ENCODE assay signal across 8 cellular contexts in genomic region chr12:18165422-18165871, GRCh38.
DNase-seq lines count a peak whose midpoint lies in the region; ATAC-seq and TF ChIP-seq lines count a peak whose summit lies in the region.

No MANE protein-coding gene starts in this region.

- in situ Hi-C loops in ACHN (cut with HindIII; ENCODE audit: low pct_ligation_motif_present, low pct_unique_long_range_greater_than_20kb, low sequenced_read_pairs) = no loop called here

- no peaks in the 10 kb centered on the region for H3K36me3 Mint-ChIP-seq in mesothelial cell of epicardium

- H3K27ac ChIP-seq in epithelial cell of prostate (no peak overlapping the region), suprapubic skin (no peak overlapping the region)

- DNase-seq in ACHN (peak; percentile 83), NCI-H345 treated with DMSO at 0.1 percent for 48 hours (lab: John Stamatoyannopoulos, UW; ENCODE audit: unreplicated experiment) (peak; percentile 29), epithelial cell of prostate (ENCODE audit: low read depth, low spot score) (peak; percentile 50), suprapubic skin (ENCODE audit: low spot score in 2 of 2) (no peak), mesothelial cell of epicardium (ENCODE audit: low spot score in 2 of 2, unreplicated experiment in 2 of 2) (no peak)
- no peak for DNase-seq in activated effector memory CD4-positive, alpha-beta T cell treated with Interleukin-2 at 50 U/mL for 16 hours

- no peaks in the 10 kb centered on the region for H3K9me3 Mint-ChIP-seq in mesothelial cell of epicardium

- no peaks in the 10 kb centered on the region for H3K4me1 Mint-ChIP-seq in mesothelial cell of epicardium

- no peaks in the 10 kb centered on the region for H3K27me3 Mint-ChIP-seq in mesothelial cell of epicardium (ENCODE audit: low read depth)

- ATAC-seq in GM18511 (IDR thresholded peaks at IDR 0.05; ENCODE audit: unreplicated experiment) (peak; percentile 99), HG02885 (IDR thresholded peaks at IDR 0.05; ENCODE audit: poor library complexity, unreplicated experiment) (peak; percentile 98)

- no peak for TF ChIP-seq EP300 in suprapubic skin (IDR thresholded peaks at IDR 0.05)

- 12% methylated on average over 2 of the region's 2 CpGs for WGBS in suprapubic skin

- H3K4me3 ChIP-seq in suprapubic skin = peak overlapping the region; percentile 3

- TF ChIP-seq CTCF in suprapubic skin (IDR thresholded peaks at IDR 0.05) = no peak
- no peak for TF ChIP-seq CTCF in mesothelial cell of epicardium (IDR thresholded peaks at IDR 0.05; ENCODE audit: unreplicated experiment)

- H3K4me1 ChIP-seq in suprapubic skin = peaks cover 7% of the 10 kb centered on the region

- H3K4me3 Mint-ChIP-seq in mesothelial cell of epicardium = no peak overlapping the region

- TF ChIP-seq POLR2A in suprapubic skin (IDR thresholded peaks at IDR 0.05) = no peak

- H3K27ac Mint-ChIP-seq in mesothelial cell of epicardium = no peak overlapping the region

- H3K36me3 ChIP-seq in suprapubic skin = no peaks in the 10 kb centered on the region

- H3K9me3 ChIP-seq in suprapubic skin = no peaks in the 10 kb centered on the region

- H3K27me3 ChIP-seq in suprapubic skin = no peaks in the 10 kb centered on the region

Comparison
In these comparisons a context has a peak if more than half of its experiments do, and no peak if none do; other contexts are left out.
1. DNase-seq: peak in ACHN (single experiment), NCI-H345 treated with DMSO at 0.1 percent for 48 hours (single experiment) and epithelial cell of prostate (single experiment); none in suprapubic skin (0 of 2), activated effector memory CD4-positive, alpha-beta T cell treated with Interleukin-2 at 50 U/mL for 16 hours (single experiment) and mesothelial cell of epicardium (0 of 2).